ENCODE assay signal across 21 cellular contexts in genomic region chr14:90558041-90558982, GRCh38.
DNase-seq lines count a peak whose midpoint lies in the region; ATAC-seq and TF ChIP-seq lines count a peak whose summit lies in the region.
"Had no signal": no experiment of that assay in that cellular context is flagged by ENCODE, and none has a peak within 500 bp of the region (broad histone marks: within the 10 kb centered on the region; RNA-seq: fewer than 3 reads in every experiment).

No MANE protein-coding gene starts in this region.

- no peak overlapping the region for H3K4me3 ChIP-seq in left ventricle myocardium inferior
- no peak overlapping the region for H3K4me3 ChIP-seq in aorta (ENCODE audit: low read length in 2 of 2)
- H3K4me3 ChIP-seq: SK-N-MC had no signal

- no peak for ATAC-seq in left ventricle myocardium superior
- ATAC-seq in aorta (ENCODE audit: low FRiP score) = no peak
- ATAC-seq in GM18861 (IDR thresholded peaks at IDR 0.05; ENCODE audit: unreplicated experiment) = no peak
- ATAC-seq: HCT116 had no signal

- DNase-seq in left ventricle myocardium inferior (no peak), left ventricle myocardium superior (no peak), neural crest cell (ENCODE audit: low read depth, low spot score) (no peak), aorta (peak; percentile 35 to 69), HUDEP-2 (lab: John Stamatoyannopoulos, UW; ENCODE audit: unreplicated experiment in 76 of 76) (no peak)
- DNase-seq: C1 segment of cervical spinal cord; CD4-positive, alpha-beta memory T cell; COR-L47; NCI-H1048; NCI-H1417; NCI-H1694; NCI-H2081; NCI-H2227 treated with DMSO at 0.1 percent for 48 hours; NCI-H526 treated with DMSO at 0.1 percent for 48 hours; RPMI8226; SIG-M5 had no signal

- H3K9me3 Mint-ChIP-seq in brain (no peaks in the 10 kb centered on the region), neural crest cell (no peaks in the 10 kb centered on the region)
- H3K9me3 Mint-ChIP-seq: CD4-positive, alpha-beta memory T cell had no signal

- H3K27me3 Mint-ChIP-seq in brain = no peaks in the 10 kb centered on the region
- no peaks in the 10 kb centered on the region for H3K27me3 Mint-ChIP-seq in neural crest cell (ENCODE audit: low read depth)
- H3K27me3 Mint-ChIP-seq: CD4-positive, alpha-beta memory T cell had no signal

- H3K4me1 Mint-ChIP-seq in brain (peaks cover 74% of the 10 kb centered on the region), neural crest cell (peaks cover 26% of the 10 kb centered on the region)
- H3K4me1 Mint-ChIP-seq: CD4-positive, alpha-beta memory T cell had no signal

- peaks cover 33% of the 10 kb centered on the region for H3K4me1 ChIP-seq in left ventricle myocardium inferior
- no peaks in the 10 kb centered on the region for H3K4me1 ChIP-seq in aorta (ENCODE audit: control insufficient read depth in 1 of 2, insufficient read depth in 2 of 2, low read length in 2 of 2)

- H3K4me3 Mint-ChIP-seq in brain (no peak overlapping the region), neural crest cell (peak overlapping the region; percentile 6)
- H3K4me3 Mint-ChIP-seq: CD4-positive, alpha-beta memory T cell had no signal

- 91 to 93% methylated on average over 30 of the region's 30 CpGs for WGBS in aorta, 2 donors

- peaks cover 10% of the 10 kb centered on the region for H3K36me3 ChIP-seq in left ventricle myocardium inferior
- no peaks in the 10 kb centered on the region for H3K36me3 ChIP-seq in aorta (ENCODE audit: control insufficient read depth in 1 of 2, insufficient read depth in 2 of 2, low read length in 1 of 2)

- H3K27me3 ChIP-seq in left ventricle myocardium inferior (ENCODE audit: low read depth) = no peaks in the 10 kb centered on the region
- no peaks in the 10 kb centered on the region for H3K27me3 ChIP-seq in aorta (ENCODE audit: control insufficient read depth in 1 of 2, insufficient read depth in 2 of 2, low read length in 1 of 2)

- H3K27ac Mint-ChIP-seq in brain (peak overlapping the region; percentile 21 to 98 (median 79)), neural crest cell (ENCODE audit: unreplicated experiment) (peak overlapping the region; percentile 57)
- H3K27ac Mint-ChIP-seq: CD4-positive, alpha-beta memory T cell had no signal

- TF ChIP-seq CTCF in left ventricle myocardium inferior (IDR thresholded peaks at IDR 0.05; ENCODE audit: borderline replicate concordance) = peak; percentile 12
- no peak for TF ChIP-seq CTCF in brain (conservative IDR thresholded peaks at IDR 0.05)
- TF ChIP-seq CTCF in neural crest cell (conservative IDR thresholded peaks at IDR 0.05) = no peak

- intact Hi-C loops in left ventricle myocardium inferior (cut with micrococcal nuclease) = no loop called here
- intact Hi-C loops in left ventricle myocardium superior (cut with micrococcal nuclease) = no loop called here
- intact Hi-C loops in aorta (cut with DNase I) = no loop called here

- H3K27ac ChIP-seq in left ventricle myocardium inferior (replicated peaks) (no peak overlapping the region), aorta (ENCODE audit: low read depth in 1 of 2, low read length in 2 of 2) (no peak overlapping the region)
- H3K27ac ChIP-seq: HL-60, SK-N-MC had no signal

- H3K36me3 Mint-ChIP-seq in brain = peaks cover 13% of the 10 kb centered on the region
- no peaks in the 10 kb centered on the region for H3K36me3 Mint-ChIP-seq in neural crest cell (ENCODE audit: low read depth)
- H3K36me3 Mint-ChIP-seq: CD4-positive, alpha-beta memory T cell had no signal

- H3K9me3 ChIP-seq in left ventricle myocardium inferior (replicated peaks) = no peaks in the 10 kb centered on the region
- no peaks in the 10 kb centered on the region for H3K9me3 ChIP-seq in aorta (ENCODE audit: control insufficient read depth, low read length)

Comparison
In these comparisons a context has a peak if more than half of its experiments do, and no peak if none do; other contexts are left out.
1. DNase-seq: peak in aorta (2 of 2); none in left ventricle myocardium inferior (single experiment), left ventricle myocardium superior (single experiment), neural crest cell (single experiment) and HUDEP-2 (0 of 76).